24 cellular contexts compared by ENCODE assay signal in genomic region chr3:151107177-151107576, GRCh38. TPM values are rescaled to one million over a fixed set of nuclear protein-coding genes. Genes with fewer than 3 reads are reported as not detected.
DNase-seq lines count a peak whose midpoint lies in the region; ATAC-seq, FAIRE-seq and TF ChIP-seq lines count a peak whose summit lies in the region.
"Had no signal": no experiment of that assay in that cellular context is flagged by ENCODE, and none has a peak within 500 bp of the region (broad histone marks: within the 10 kb centered on the region; RNA-seq: fewer than 3 reads in every experiment).

No MANE protein-coding gene starts in this region.

- peak overlapping the region; percentile 27 to 36 for H3K4me2 ChIP-seq in H1 (ENCODE audit: insufficient read depth in 1 of 2, low read depth in 2 of 2, low read length in 2 of 2)

- no peak overlapping the region for H2BK12ac ChIP-seq in H1 (ENCODE audit: low read depth, low read length)

- H3K27ac ChIP-seq in H1 (ENCODE audit: low read depth, low read length) (no peak overlapping the region), mesodermal cell (ENCODE audit: low read depth, low read length, severe bottlenecking) (peak overlapping the region; percentile 6)
- H3K27ac ChIP-seq: SJCRH30 had no signal

- H4K20me1 ChIP-seq in H1 (replicated peaks in 1 of 2; ENCODE audit: control insufficient read depth in 1 of 2, insufficient read depth in 2 of 2, low read length in 2 of 2) = no peaks in the 10 kb centered on the region

- H3K4me3 ChIP-seq in H1 (ENCODE audit: extremely low read depth in 1 of 4, insufficient read depth in 2 of 4, low read depth in 3 of 4, low read length in 4 of 4) = no peak overlapping the region; a peak in 1 of 8 replicates
- no peak overlapping the region for H3K4me3 ChIP-seq in mesodermal cell (ENCODE audit: extremely low read depth, insufficient read depth, low read length, poor library complexity, severe bottlenecking)
- no peak overlapping the region for H3K4me3 ChIP-seq in retinal pigment epithelial cell (ENCODE audit: low read length)
- H3K4me3 ChIP-seq: K562, SJCRH30 had no signal

- 70% methylated on average over 4 of the region's 4 CpGs; no CpG with 5 or more reads in 1 of the 2 experiments for WGBS in H1 (ENCODE audit: extremely low coverage in 1 of 2, insufficient coverage in 1 of 2, insufficient read length in 1 of 2, insufficient replicate concordance in 2 of 2, low coverage in 1 of 2, low lambda C conversion rate in 2 of 2, missing lambda C conversion rate in 1 of 2), 2 experiments
- no CpG with 5 or more reads among the region's 4 CpGs for WGBS in mesodermal cell (ENCODE audit: insufficient coverage in 2 of 2), 2 experiments

- TF ChIP-seq CTCF in H1 (IDR thresholded peaks at IDR 0.05; ENCODE audit: control extremely low read depth in 1 of 3, insufficient read depth in 1 of 3, low read depth in 1 of 3, low read length in 3 of 3) (no peak), retinal pigment epithelial cell (conservative IDR thresholded peaks at IDR 0.05; ENCODE audit: low read depth, low read length) (no peak)

- no peaks in the 10 kb centered on the region for H3K27me3 ChIP-seq in H1 (replicated peaks in 1 of 4; ENCODE audit: control insufficient read depth in 3 of 4, extremely low read depth in 1 of 4, insufficient read depth in 3 of 4, low read length in 3 of 4)
- H3K27me3 ChIP-seq: SJCRH30 had no signal

- no peak overlapping the region for H3K4ac ChIP-seq in H1 (replicated peaks; ENCODE audit: insufficient read length, low read depth, low read length)

- no peak overlapping the region for H3K56ac ChIP-seq in H1 (replicated peaks; ENCODE audit: insufficient read length, low read depth, low read length)

- H2AFZ ChIP-seq in H1 (ENCODE audit: low read length) = no peak overlapping the region

- H3K79me1 ChIP-seq in H1 (ENCODE audit: low read depth, low read length) = peaks cover 28% of the 10 kb centered on the region; the same call in 1 of the 2 replicates

- DNase-seq in ELF-1 (ENCODE audit: low read depth, low spot score) (peak; percentile 63), H1 (ENCODE audit: low read depth in 1 of 2, low spot score in 2 of 2) (no peak), retinal pigment epithelial cell (ENCODE audit: low read depth) (peak; percentile 27), NCI-H1930 (lab: John Stamatoyannopoulos, UW) (no peak), SKM-1 (lab: John Stamatoyannopoulos, UW; ENCODE audit: unreplicated experiment) (no peak), Right ventricle myocardium superior (no peak)
- DNase-seq: 8988T, DMS153, DND-41, H9, MV-4-11, NCI-H1105, NCI-H1436 treated with DMSO at 0.1 percent for 48 hours, NCI-H2029, NCI-H446, NCI-H524 treated with DMSO at 0.1 percent for 48 hours, NCI-H774, PC-3, SJCRH30 had no signal

- POLR2A ChIA-PET in H1 (lab: Charles Lee; ENCODE audit: partially characterized antibody) = interaction anchor here (0.7 to 1.2 kb wide), 2 partner anchors 21 to 24 kb away, joined by 3 to 4 read pairs; no protein-coding TSS in a partner anchor

- no peak overlapping the region for H3K9ac ChIP-seq in H1 (replicated peaks in 1 of 4; ENCODE audit: extremely low read depth in 1 of 4, low read depth in 3 of 4, low read length in 3 of 4)

- H3K23me2 ChIP-seq in H1 (ENCODE audit: low read depth, low read length) = no peaks in the 10 kb centered on the region

- no peak for TF ChIP-seq POLR2A in H1 (IDR thresholded peaks at IDR 0.05; ENCODE audit: control extremely low read depth in 1 of 2, low read depth in 2 of 2, low read length in 2 of 2)

- no peak overlapping the region for H4K5ac ChIP-seq in H1 (ENCODE audit: insufficient read length, low read depth, low read length)

- ATAC-seq in GM18870 (IDR thresholded peaks at IDR 0.05; ENCODE audit: unreplicated experiment) (no peak), Right ventricle myocardium superior (ENCODE audit: poor library complexity) (no peak)
- ATAC-seq: K562, PC-3 had no signal

- H3K14ac ChIP-seq in H1 (ENCODE audit: insufficient read length) = no peak overlapping the region

- FAIRE-seq in H1 (lab: Jason Lieb, UNC) = peak; percentile 50
- FAIRE-seq: K562 had no signal

- no peaks in the 10 kb centered on the region for H3K9me3 ChIP-seq in H1 (ENCODE audit: insufficient read depth in 2 of 2, low read depth in 1 of 2, low read length in 1 of 2)
- H3K9me3 ChIP-seq in mesodermal cell (ENCODE audit: control insufficient read depth, low read length) = no peaks in the 10 kb centered on the region

- no peak overlapping the region for H3K18ac ChIP-seq in H1 (ENCODE audit: extremely low read depth, low read length)

- CTCF ChIA-PET in H1 (lab: Charles Lee; ENCODE audit: partially characterized antibody) = interaction anchor here (0.9 to 1.8 kb wide), 6 partner anchors 12 to 184 kb away, joined by 3 to 7 read pairs (median 4); no protein-coding TSS in a partner anchor

- intact Hi-C loops in Right ventricle myocardium superior (cut with DNase I) = no loop called here

- H4K91ac ChIP-seq in H1 (replicated peaks; ENCODE audit: insufficient read length, low read length) = no peak overlapping the region

- no peak overlapping the region for H2BK120ac ChIP-seq in H1 (replicated peaks; ENCODE audit: low read depth, low read length)

- no peak overlapping the region for H2BK5ac ChIP-seq in H1 (ENCODE audit: low read depth, low read length)

- no peak for TF ChIP-seq EP300 in H1 (IDR thresholded peaks at IDR 0.05; ENCODE audit: borderline replicate concordance in 1 of 2, low read depth in 2 of 2, low read length in 2 of 2)

- H3K36me3 ChIP-seq in H1 (ENCODE audit: control insufficient read depth in 2 of 4, insufficient read depth in 4 of 4, low read length in 3 of 4) = no peaks in the 10 kb centered on the region
- no peaks in the 10 kb centered on the region for H3K36me3 ChIP-seq in mesodermal cell (ENCODE audit: control insufficient read depth, insufficient read depth, low read length)
- H3K36me3 ChIP-seq: SJCRH30 had no signal

- no peak overlapping the region for H4K8ac ChIP-seq in H1 (ENCODE audit: extremely low read depth, insufficient read depth, low read length)

- H2AK5ac ChIP-seq in H1 (ENCODE audit: low read depth, low read length) = no peak overlapping the region

- H3K4me1 ChIP-seq in H1 (replicated peaks in 1 of 4; ENCODE audit: control insufficient read depth in 3 of 4, insufficient read depth in 4 of 4, low read length in 3 of 4) (peaks cover 0 to 10% (median 6%) of the 10 kb centered on the region in 4 experiments; a peak in 3 of 7 replicates), mesodermal cell (ENCODE audit: control insufficient read depth, insufficient read depth, low read length, poor library complexity, severe bottlenecking) (peaks cover 19% of the 10 kb centered on the region)
- H3K4me1 ChIP-seq: SJCRH30 had no signal

- no peak overlapping the region for H2BK20ac ChIP-seq in H1 (ENCODE audit: low read length)

- H3K23ac ChIP-seq in H1 (ENCODE audit: insufficient read length) = no peak overlapping the region

- no peak overlapping the region for H2BK15ac ChIP-seq in H1 (ENCODE audit: low read length)

- TF ChIP-seq RAD21 in H1 (IDR thresholded peaks at IDR 0.05 in 1 of 2, conservative IDR thresholded peaks at IDR 0.05 in 1 of 2; ENCODE audit: low read depth in 2 of 2, low read length in 2 of 2) = no peak

- H3K79me2 ChIP-seq in H1 (ENCODE audit: control insufficient read depth in 1 of 2, insufficient read depth in 2 of 2, low read length in 2 of 2) = peaks cover 8 to 93% of the 10 kb centered on the region in 2 experiments; a peak in 3 of 4 replicates

TF ChIP-seq in H1, 55 proteins besides CTCF, POLR2A, EP300 and RAD21:
- no peak for TF ChIP-seq ASH2L (IDR thresholded peaks at IDR 0.05; ENCODE audit: low read length)
- TF ChIP-seq PHF8 (conservative IDR thresholded peaks at IDR 0.05; ENCODE audit: low read depth, low read length) = no peak
- TF ChIP-seq KDM4A (IDR thresholded peaks at IDR 0.05; ENCODE audit: low read depth, low read length, severe bottlenecking) = no peak
- TF ChIP-seq SP2 (IDR thresholded peaks at IDR 0.05; ENCODE audit: low read length) = no peak
- TF ChIP-seq NANOG (IDR thresholded peaks at IDR 0.05; ENCODE audit: insufficient read depth, low read depth, low read length, poor library complexity, severe bottlenecking) = no peak
- TF ChIP-seq HDAC2 (IDR thresholded peaks at IDR 0.05; ENCODE audit: borderline replicate concordance in 1 of 2, low read depth in 2 of 2, low read length in 2 of 2) = no peak
- TF ChIP-seq BRCA1 (IDR thresholded peaks at IDR 0.05; ENCODE audit: low read depth, low read length) = no peak
- TF ChIP-seq CHD1 (IDR thresholded peaks at IDR 0.05; ENCODE audit: low read depth, low read length) = no peak
- no peak for TF ChIP-seq KDM1A (IDR thresholded peaks at IDR 0.05; ENCODE audit: borderline replicate concordance, low read length)
- no peak for TF ChIP-seq ZNF274 (IDR thresholded peaks at IDR 0.05; ENCODE audit: borderline replicate concordance, extremely low read depth, low read length)
- TF ChIP-seq RXRA (IDR thresholded peaks at IDR 0.05; ENCODE audit: insufficient read depth, low read depth, low read length) = no peak
- TF ChIP-seq, protein P1, sequence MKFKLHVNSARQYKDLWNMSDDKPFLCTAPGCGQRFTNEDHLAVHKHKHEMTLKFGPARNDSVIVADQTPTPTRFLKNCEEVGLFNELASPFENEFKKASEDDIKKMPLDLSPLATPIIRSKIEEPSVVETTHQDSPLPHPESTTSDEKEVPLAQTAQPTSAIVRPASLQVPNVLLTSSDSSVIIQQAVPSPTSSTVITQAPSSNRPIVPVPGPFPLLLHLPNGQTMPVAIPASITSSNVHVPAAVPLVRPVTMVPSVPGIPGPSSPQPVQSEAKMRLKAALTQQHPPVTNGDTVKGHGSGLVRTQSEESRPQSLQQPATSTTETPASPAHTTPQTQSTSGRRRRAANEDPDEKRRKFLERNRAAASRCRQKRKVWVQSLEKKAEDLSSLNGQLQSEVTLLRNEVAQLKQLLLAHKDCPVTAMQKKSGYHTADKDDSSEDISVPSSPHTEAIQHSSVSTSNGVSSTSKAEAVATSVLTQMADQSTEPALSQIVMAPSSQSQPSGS (IDR thresholded peaks at IDR 0.05; ENCODE audit: low read length) = no peak
- TF ChIP-seq SP1 (IDR thresholded peaks at IDR 0.05; ENCODE audit: low read depth, low read length) = no peak
- no peak for TF ChIP-seq RFX5 (IDR thresholded peaks at IDR 0.05; ENCODE audit: borderline replicate concordance, low read depth, low read length)

RNA-seq across cellular contexts. Expression of gene MED12L, which starts 21.7 kb away (rescaled TPM):
- 24.0 and 26.2 TPM in 2 replicates for total RNA-seq in H1 (2021; fragmentation: NEBNext Ultra II Directional; extraction: Animal tissue kit (Norgen Biotek cat#: 25700))
- 3.6 and 4.3 TPM in 2 replicates for polyA plus RNA-seq in H1 (2011; rRNA removed)
- polyA plus RNA-seq in H1 (2011; cell fraction: cytosol; rRNA removed) = 3.0 TPM
- 10.0 TPM for polyA plus RNA-seq in H1 (2011; cell fraction: nucleus; rRNA removed)
- polyA plus RNA-seq in H1 (2012, experiment 1 of 2) = 3.0 to 6.3 TPM (median 4.8 TPM) in 4 replicates
- polyA plus RNA-seq in H1 (2012, experiment 2 of 2) = 0.33 TPM
- polyA plus RNA-seq in H1 (2013, experiment 1 of 2) = 4.5 TPM
- 4.4 TPM for polyA plus RNA-seq in H1 (2013, experiment 2 of 2)
- polyA minus RNA-seq in H1 (2011; rRNA and poly(A)+ RNA removed) = 30.1 and 42.0 TPM in 2 replicates
- polyA minus RNA-seq in H1 (2011; cell fraction: cytosol; rRNA and poly(A)+ RNA removed) = 17.8 TPM
- 121 TPM for polyA minus RNA-seq in H1 (2011; cell fraction: nucleus; rRNA and poly(A)+ RNA removed)
- 5.4 TPM for polyA plus RNA-seq in mesodermal cell (2013, experiment 1 of 2)
- polyA plus RNA-seq in mesodermal cell (2013, experiment 2 of 2) = 3.1 TPM
- total RNA-seq in Right ventricle myocardium superior = 0.67 TPM
- total RNA-seq: HT-29, K562, LHCN-M2, SJCRH30 had no signal
- polyA plus RNA-seq: K562 had no signal

Comparison
In these comparisons a context has a peak if more than half of its experiments do, and no peak if none do; other contexts are left out.
1. DNase-seq: peak in ELF-1 (single experiment) and retinal pigment epithelial cell (single experiment); none in H1 (0 of 2), NCI-H1930 (0 of 2), SKM-1 (single experiment) and Right ventricle myocardium superior (single experiment).
2. RNA of gene MED12L, which starts 21.7 kb away (total RNA-seq): 24.0 to 26.2 TPM in H1; 0.67 TPM in Right ventricle myocardium superior (single experiment); every median in the first group is over 10 times any median in the second.